In genomic region chr1:182084487-182085316, GRCh38 we compare ENCODE assay signal across 1 cellular context.
TF ChIP-seq lines count a peak whose summit lies in the region.

No MANE protein-coding gene starts in this region.

TF ChIP-seq in K562, 482 proteins besides CTCF, POLR2A, EP300 and RAD21 (continued from another document and continues in another):
- TF ChIP-seq, protein P1, sequence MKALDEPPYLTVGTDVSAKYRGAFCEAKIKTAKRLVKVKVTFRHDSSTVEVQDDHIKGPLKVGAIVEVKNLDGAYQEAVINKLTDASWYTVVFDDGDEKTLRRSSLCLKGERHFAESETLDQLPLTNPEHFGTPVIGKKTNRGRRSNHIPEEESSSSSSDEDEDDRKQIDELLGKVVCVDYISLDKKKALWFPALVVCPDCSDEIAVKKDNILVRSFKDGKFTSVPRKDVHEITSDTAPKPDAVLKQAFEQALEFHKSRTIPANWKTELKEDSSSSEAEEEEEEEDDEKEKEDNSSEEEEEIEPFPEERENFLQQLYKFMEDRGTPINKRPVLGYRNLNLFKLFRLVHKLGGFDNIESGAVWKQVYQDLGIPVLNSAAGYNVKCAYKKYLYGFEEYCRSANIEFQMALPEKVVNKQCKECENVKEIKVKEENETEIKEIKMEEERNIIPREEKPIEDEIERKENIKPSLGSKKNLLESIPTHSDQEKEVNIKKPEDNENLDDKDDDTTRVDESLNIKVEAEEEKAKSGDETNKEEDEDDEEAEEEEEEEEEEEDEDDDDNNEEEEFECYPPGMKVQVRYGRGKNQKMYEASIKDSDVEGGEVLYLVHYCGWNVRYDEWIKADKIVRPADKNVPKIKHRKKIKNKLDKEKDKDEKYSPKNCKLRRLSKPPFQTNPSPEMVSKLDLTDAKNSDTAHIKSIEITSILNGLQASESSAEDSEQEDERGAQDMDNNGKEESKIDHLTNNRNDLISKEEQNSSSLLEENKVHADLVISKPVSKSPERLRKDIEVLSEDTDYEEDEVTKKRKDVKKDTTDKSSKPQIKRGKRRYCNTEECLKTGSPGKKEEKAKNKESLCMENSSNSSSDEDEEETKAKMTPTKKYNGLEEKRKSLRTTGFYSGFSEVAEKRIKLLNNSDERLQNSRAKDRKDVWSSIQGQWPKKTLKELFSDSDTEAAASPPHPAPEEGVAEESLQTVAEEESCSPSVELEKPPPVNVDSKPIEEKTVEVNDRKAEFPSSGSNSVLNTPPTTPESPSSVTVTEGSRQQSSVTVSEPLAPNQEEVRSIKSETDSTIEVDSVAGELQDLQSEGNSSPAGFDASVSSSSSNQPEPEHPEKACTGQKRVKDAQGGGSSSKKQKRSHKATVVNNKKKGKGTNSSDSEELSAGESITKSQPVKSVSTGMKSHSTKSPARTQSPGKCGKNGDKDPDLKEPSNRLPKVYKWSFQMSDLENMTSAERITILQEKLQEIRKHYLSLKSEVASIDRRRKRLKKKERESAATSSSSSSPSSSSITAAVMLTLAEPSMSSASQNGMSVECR (CRISPR knock-in tag; IDR thresholded peaks at IDR 0.05), result no peak
- TF ChIP-seq LARP7 (IDR thresholded peaks at IDR 0.05) (no peak), NFIC (IDR thresholded peaks at IDR 0.05) (no peak), FOXK1 (CRISPR knock-in tag; IDR thresholded peaks at IDR 0.05; ENCODE audit: borderline replicate concordance) (peak; percentile 82; the same call in 1 of the 2 replicates), HDAC6 (IDR thresholded peaks at IDR 0.05; ENCODE audit: low read depth, low read length) (no peak), ZNF133 (CRISPR knock-in tag; IDR thresholded peaks at IDR 0.05) (no peak), SMARCC2 (IDR thresholded peaks at IDR 0.05; ENCODE audit: low read depth) (no peak), ZNF282 (CRISPR knock-in tag; IDR thresholded peaks at IDR 0.05) (no peak), CSDE1 (IDR thresholded peaks at IDR 0.05) (no peak), ATF3 (IDR thresholded peaks at IDR 0.05) (no peak), ATF3 (CRISPR knock-in tag; conservative IDR thresholded peaks at IDR 0.05) (no peak), CEBPG (CRISPR knock-in tag; IDR thresholded peaks at IDR 0.05) (no peak), CEBPG (tag; conservative IDR thresholded peaks at IDR 0.05 in 1 of 2, IDR thresholded peaks at IDR 0.05 in 1 of 2) (no peak), MYNN (IDR thresholded peaks at IDR 0.05) (no peak), MYNN (CRISPR knock-in tag; IDR thresholded peaks at IDR 0.05) (no peak), KDM2B (CRISPR knock-in tag; IDR thresholded peaks at IDR 0.05) (no peak), MYC (IDR thresholded peaks at IDR 0.05; ENCODE audit: low read depth, low read length) (0 out of 2 replicates have a peak, but pooled peaks have one; percentile 16), MYC (CRISPR knock-in tag; IDR thresholded peaks at IDR 0.05; ENCODE audit: borderline replicate concordance, low read depth) (no peak), ZNF197 (CRISPR knock-in tag; IDR thresholded peaks at IDR 0.05; ENCODE audit: low read depth) (no peak), ZNF695 (CRISPR knock-in tag; IDR thresholded peaks at IDR 0.05) (no peak), SPI1 (IDR thresholded peaks at IDR 0.05; ENCODE audit: borderline replicate concordance, low read depth, low read length) (peak; percentile 88), ILF3 (IDR thresholded peaks at IDR 0.05; ENCODE audit: borderline replicate concordance) (no peak), SLC30A9 (CRISPR knock-in tag; IDR thresholded peaks at IDR 0.05) (no peak), ELK3 (CRISPR knock-in tag; IDR thresholded peaks at IDR 0.05) (no peak), ZKSCAN8 (CRISPR knock-in tag; IDR thresholded peaks at IDR 0.05) (no peak), RHOXF2B (CRISPR knock-in tag; conservative IDR thresholded peaks at IDR 0.05) (no peak), ZNF24 (IDR thresholded peaks at IDR 0.05) (no peak), ZNF280B (CRISPR knock-in tag; IDR thresholded peaks at IDR 0.05) (no peak), BMI1 (IDR thresholded peaks at IDR 0.05; ENCODE audit: low read length) (no peak), SUPT5H (IDR thresholded peaks at IDR 0.05) (no peak), GTF3C2 (IDR thresholded peaks at IDR 0.05; ENCODE audit: borderline replicate concordance, extremely low read depth, insufficient read length) (no peak)
- TF ChIP-seq, protein P2, sequence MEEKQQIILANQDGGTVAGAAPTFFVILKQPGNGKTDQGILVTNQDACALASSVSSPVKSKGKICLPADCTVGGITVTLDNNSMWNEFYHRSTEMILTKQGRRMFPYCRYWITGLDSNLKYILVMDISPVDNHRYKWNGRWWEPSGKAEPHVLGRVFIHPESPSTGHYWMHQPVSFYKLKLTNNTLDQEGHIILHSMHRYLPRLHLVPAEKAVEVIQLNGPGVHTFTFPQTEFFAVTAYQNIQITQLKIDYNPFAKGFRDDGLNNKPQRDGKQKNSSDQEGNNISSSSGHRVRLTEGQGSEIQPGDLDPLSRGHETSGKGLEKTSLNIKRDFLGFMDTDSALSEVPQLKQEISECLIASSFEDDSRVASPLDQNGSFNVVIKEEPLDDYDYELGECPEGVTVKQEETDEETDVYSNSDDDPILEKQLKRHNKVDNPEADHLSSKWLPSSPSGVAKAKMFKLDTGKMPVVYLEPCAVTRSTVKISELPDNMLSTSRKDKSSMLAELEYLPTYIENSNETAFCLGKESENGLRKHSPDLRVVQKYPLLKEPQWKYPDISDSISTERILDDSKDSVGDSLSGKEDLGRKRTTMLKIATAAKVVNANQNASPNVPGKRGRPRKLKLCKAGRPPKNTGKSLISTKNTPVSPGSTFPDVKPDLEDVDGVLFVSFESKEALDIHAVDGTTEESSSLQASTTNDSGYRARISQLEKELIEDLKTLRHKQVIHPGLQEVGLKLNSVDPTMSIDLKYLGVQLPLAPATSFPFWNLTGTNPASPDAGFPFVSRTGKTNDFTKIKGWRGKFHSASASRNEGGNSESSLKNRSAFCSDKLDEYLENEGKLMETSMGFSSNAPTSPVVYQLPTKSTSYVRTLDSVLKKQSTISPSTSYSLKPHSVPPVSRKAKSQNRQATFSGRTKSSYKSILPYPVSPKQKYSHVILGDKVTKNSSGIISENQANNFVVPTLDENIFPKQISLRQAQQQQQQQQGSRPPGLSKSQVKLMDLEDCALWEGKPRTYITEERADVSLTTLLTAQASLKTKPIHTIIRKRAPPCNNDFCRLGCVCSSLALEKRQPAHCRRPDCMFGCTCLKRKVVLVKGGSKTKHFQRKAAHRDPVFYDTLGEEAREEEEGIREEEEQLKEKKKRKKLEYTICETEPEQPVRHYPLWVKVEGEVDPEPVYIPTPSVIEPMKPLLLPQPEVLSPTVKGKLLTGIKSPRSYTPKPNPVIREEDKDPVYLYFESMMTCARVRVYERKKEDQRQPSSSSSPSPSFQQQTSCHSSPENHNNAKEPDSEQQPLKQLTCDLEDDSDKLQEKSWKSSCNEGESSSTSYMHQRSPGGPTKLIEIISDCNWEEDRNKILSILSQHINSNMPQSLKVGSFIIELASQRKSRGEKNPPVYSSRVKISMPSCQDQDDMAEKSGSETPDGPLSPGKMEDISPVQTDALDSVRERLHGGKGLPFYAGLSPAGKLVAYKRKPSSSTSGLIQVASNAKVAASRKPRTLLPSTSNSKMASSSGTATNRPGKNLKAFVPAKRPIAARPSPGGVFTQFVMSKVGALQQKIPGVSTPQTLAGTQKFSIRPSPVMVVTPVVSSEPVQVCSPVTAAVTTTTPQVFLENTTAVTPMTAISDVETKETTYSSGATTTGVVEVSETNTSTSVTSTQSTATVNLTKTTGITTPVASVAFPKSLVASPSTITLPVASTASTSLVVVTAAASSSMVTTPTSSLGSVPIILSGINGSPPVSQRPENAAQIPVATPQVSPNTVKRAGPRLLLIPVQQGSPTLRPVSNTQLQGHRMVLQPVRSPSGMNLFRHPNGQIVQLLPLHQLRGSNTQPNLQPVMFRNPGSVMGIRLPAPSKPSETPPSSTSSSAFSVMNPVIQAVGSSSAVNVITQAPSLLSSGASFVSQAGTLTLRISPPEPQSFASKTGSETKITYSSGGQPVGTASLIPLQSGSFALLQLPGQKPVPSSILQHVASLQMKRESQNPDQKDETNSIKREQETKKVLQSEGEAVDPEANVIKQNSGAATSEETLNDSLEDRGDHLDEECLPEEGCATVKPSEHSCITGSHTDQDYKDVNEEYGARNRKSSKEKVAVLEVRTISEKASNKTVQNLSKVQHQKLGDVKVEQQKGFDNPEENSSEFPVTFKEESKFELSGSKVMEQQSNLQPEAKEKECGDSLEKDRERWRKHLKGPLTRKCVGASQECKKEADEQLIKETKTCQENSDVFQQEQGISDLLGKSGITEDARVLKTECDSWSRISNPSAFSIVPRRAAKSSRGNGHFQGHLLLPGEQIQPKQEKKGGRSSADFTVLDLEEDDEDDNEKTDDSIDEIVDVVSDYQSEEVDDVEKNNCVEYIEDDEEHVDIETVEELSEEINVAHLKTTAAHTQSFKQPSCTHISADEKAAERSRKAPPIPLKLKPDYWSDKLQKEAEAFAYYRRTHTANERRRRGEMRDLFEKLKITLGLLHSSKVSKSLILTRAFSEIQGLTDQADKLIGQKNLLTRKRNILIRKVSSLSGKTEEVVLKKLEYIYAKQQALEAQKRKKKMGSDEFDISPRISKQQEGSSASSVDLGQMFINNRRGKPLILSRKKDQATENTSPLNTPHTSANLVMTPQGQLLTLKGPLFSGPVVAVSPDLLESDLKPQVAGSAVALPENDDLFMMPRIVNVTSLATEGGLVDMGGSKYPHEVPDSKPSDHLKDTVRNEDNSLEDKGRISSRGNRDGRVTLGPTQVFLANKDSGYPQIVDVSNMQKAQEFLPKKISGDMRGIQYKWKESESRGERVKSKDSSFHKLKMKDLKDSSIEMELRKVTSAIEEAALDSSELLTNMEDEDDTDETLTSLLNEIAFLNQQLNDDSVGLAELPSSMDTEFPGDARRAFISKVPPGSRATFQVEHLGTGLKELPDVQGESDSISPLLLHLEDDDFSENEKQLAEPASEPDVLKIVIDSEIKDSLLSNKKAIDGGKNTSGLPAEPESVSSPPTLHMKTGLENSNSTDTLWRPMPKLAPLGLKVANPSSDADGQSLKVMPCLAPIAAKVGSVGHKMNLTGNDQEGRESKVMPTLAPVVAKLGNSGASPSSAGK (IDR thresholded peaks at IDR 0.05), result no peak
